In the genomic region with DNA sequence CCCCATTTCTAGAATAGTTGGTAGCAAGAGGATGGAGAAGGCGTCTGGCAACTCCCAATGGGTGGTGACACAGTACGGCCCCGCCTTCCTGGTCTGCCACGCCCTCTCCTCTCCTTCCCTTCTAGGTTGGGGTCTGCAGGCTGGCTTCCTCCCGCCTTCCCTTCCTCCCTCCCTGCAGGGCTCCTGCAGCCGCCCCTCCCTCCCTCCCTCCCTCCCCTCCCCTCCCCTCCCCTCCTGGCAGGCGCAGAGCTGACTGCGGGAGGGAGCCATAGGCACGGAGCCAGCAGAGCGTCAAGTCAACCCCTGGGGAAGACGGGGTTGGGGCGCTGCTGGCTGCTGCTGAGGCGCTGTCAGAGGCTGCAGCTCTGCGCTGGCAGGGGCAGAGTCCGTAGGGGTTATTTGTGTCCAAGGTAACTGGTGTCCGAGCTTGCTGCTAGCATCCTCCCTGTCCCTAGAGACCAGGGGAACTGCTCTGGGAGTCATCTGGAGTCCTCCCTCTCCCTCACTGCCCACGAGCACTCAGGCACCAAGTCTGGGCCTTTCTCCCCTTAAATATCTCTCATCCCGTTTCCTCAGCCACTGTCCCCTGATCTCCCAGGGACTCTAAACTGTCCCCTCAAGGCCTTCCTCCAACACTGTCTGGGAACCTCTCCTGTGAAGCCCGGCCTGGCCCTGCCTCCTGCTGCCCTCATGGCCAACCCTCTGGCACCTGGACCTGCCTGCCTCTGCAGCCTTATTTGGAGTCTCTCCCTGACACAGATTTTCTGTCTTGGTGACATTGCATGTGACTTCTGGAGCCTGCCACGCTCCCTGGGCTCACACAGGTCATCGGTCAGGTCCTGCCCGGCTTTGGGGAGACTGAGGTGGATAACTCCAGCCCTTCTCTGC, we compare ENCODE assay signal across 8 cellular contexts. TPM values are rescaled to one million over a fixed set of nuclear protein-coding genes. Genes with fewer than 3 reads are reported as not detected.
DNase-seq lines count a peak whose midpoint lies in the region; ATAC-seq, FAIRE-seq and TF ChIP-seq lines count a peak whose summit lies in the region.

No MANE protein-coding gene starts in this region.

- H3K36me3 ChIP-seq in cardiac muscle cell, result no peaks in the 10 kb centered on the region
- H3K36me3 ChIP-seq in right atrium auricular region, result no peaks in the 10 kb centered on the region
- no peaks in the 10 kb centered on the region for H3K36me3 ChIP-seq in kidney (ENCODE audit: control insufficient read depth in 1 of 2, insufficient read depth in 2 of 2, low read length in 2 of 2)

- no peaks in the 10 kb centered on the region for H3K9me3 ChIP-seq in cardiac muscle cell (ENCODE audit: low read depth)
- no peaks in the 10 kb centered on the region for H3K9me3 ChIP-seq in right atrium auricular region
- no peaks in the 10 kb centered on the region for H3K9me3 ChIP-seq in kidney (ENCODE audit: control insufficient read depth in 1 of 2, low read length in 2 of 2)

- intact Hi-C loops in kidney (cut with DNase I), result loop anchor here (10.0 kb wide), 1 partner anchor 416 kb away; no protein-coding TSS in a partner anchor

- TF ChIP-seq CTCF in cardiac muscle cell (IDR thresholded peaks at IDR 0.05; ENCODE audit: low read depth, low read length) (no peak), right atrium auricular region (IDR thresholded peaks at IDR 0.05) (no peak), RWPE1 (conservative IDR thresholded peaks at IDR 0.05; ENCODE audit: low read depth) (no peak), kidney (IDR thresholded peaks at IDR 0.05; ENCODE audit: borderline replicate concordance, extremely low read depth, insufficient read depth) (no peak)

- FAIRE-seq in kidney (lab: Jason Lieb, UNC), result no peak
- no peak for FAIRE-seq in H54 (lab: Jason Lieb, UNC)

- DNase-seq in cardiac muscle cell (ENCODE audit: low read depth in 1 of 2, low spot score in 1 of 2) (peak; percentile 45 to 59), right atrium auricular region (ENCODE audit: low spot score) (no peak), RWPE1 (ENCODE audit: low spot score) (no peak), kidney (peak; percentile 80), inferior parietal cortex (ENCODE audit: extremely low spot score) (no peak), H54 (ENCODE audit: insufficient read length, low spot score) (no peak)

- H3K27me3 ChIP-seq in cardiac muscle cell (no peaks in the 10 kb centered on the region), right atrium auricular region (no peaks in the 10 kb centered on the region)

- POLR2A ChIA-PET in RWPE1 (lab: Yijun Ruan, JAX; ENCODE audit: low non-redundant PET), result no interaction called here

- H3K4me1 ChIP-seq in cardiac muscle cell (ENCODE audit: low read depth) (peaks cover 26% of the 10 kb centered on the region), right atrium auricular region (peaks cover 0 to 31% of the 10 kb centered on the region in 2 donors), kidney (ENCODE audit: control insufficient read depth in 1 of 2, insufficient read depth in 1 of 2, low read depth in 1 of 2, low read length in 2 of 2) (peaks cover 10 to 12% of the 10 kb centered on the region in 2 donors)

- H3K27ac ChIP-seq in cardiac muscle cell (peak overlapping the region; percentile 30), right atrium auricular region (no peak overlapping the region), RWPE1 (peak overlapping the region; percentile 89), kidney (ENCODE audit: low read depth in 2 of 2, low read length in 2 of 2) (no peak overlapping the region)

- H3K4me3 ChIP-seq in cardiac muscle cell (no peak overlapping the region), right atrium auricular region (no peak overlapping the region), kidney (ENCODE audit: low read length in 2 of 2) (no peak overlapping the region)

- TF ChIP-seq POLR2A in H54 (IDR thresholded peaks at IDR 0.05; ENCODE audit: low read depth, low read length), result no peak

- ATAC-seq in GM21619 (IDR thresholded peaks at IDR 0.05; ENCODE audit: unreplicated experiment), result no peak
- no peak for ATAC-seq in GM21360 (IDR thresholded peaks at IDR 0.05; ENCODE audit: unreplicated experiment)

- H3K9ac ChIP-seq in kidney (ENCODE audit: low read length in 2 of 2), result no peak overlapping the region

- CTCF ChIA-PET in RWPE1 (lab: Yijun Ruan, JAX), result interaction anchor here (0.6 to 1.9 kb wide), 5 partner anchors 96 to 369 kb away, joined by 3 to 12 read pairs (median 3); partner anchors contain the start of gene TTC22

RNA-seq across cellular contexts. Expression of gene ACOT11, which starts 57.4 kb away (rescaled TPM):
- total RNA-seq in cardiac muscle cell, result 16.9 and 33.4 TPM in 2 replicates
- polyA plus RNA-seq in cardiac muscle cell, result 23.8 and 24.2 TPM in 2 replicates
- 10 to 100 TPM in 1 of 2 donors, 1 to 10 TPM in 1; 9.1 to 27.0 TPM for total RNA-seq in right atrium auricular region
- 24.6 TPM for total RNA-seq in kidney
- polyA plus RNA-seq in kidney (ENCODE audit: insufficient read depth, low read depth, low replicate concordance), result 31.1 TPM

Comparison
In these comparisons a context has a peak if more than half of its experiments do, and no peak if none do; other contexts are left out.
1. DNase-seq: peak in cardiac muscle cell (2 of 2) and kidney (single experiment); none in right atrium auricular region (single experiment), RWPE1 (single experiment), inferior parietal cortex (single experiment) and H54 (single experiment).
2. H3K27ac ChIP-seq: peak in cardiac muscle cell (single experiment) and RWPE1 (single experiment); none in right atrium auricular region (0 of 2) and kidney (0 of 2).